Comparison of ENCODE assay signal across 29 cellular contexts in genomic region chr1:17663646-17664045, GRCh38.
"Had no signal": no experiment of that assay in that cellular context is flagged by ENCODE, and none has a peak within 500 bp of the region (broad histone marks: within the 10 kb centered on the region; RNA-seq: fewer than 3 reads in every experiment).

No MANE protein-coding gene starts in this region.

- H3K4me1 ChIP-seq: adrenal gland, Peyer's patch, SJSA1 had no signal

- H3K4me3 ChIP-seq: adrenal gland, MG63, Peyer's patch, SJSA1 had no signal

- H3K9me3 ChIP-seq: adrenal gland, MG63, Peyer's patch, SJSA1 had no signal

- ATAC-seq: activated CD8-positive, alpha-beta T cell treated with anti-CD3 and anti-CD28 coated beads, Interleukin-2, amount 10 ng/mL, durations not matched to agents 7 days and 5 days; SK-N-SH treated with all-trans-retinoic acid at 6 μM for 48 hours had no signal

- H3K4me3 Mint-ChIP-seq: activated CD8-positive, alpha-beta T cell treated with anti-CD3 and anti-CD28 coated beads, Interleukin-2, amount 10 ng/mL, durations not matched to agents 7 days and 5 days; activated naive CD8-positive, alpha-beta T cell treated with anti-CD3 and anti-CD28 coated beads, Interleukin-2, amount 10 ng/mL, durations not matched to agents 7 days and 5 days had no signal

- DNase-seq: activated CD4-positive, alpha-beta T cell treated with anti-CD3 and anti-CD28 coated beads for 48 hours; activated CD4-positive, alpha-beta T cell treated with anti-CD3 and anti-CD28 coated beads, Interleukin-2, amount 50 U/mL, for 4 hours; activated CD4-positive, CD25-positive, alpha-beta regulatory T cell treated with anti-CD3 and anti-CD28 coated beads, Interleukin-2, amount 50 U/mL, for 72 hours; activated CD8-positive, alpha-beta memory T cell treated with anti-CD3 and anti-CD28 coated beads, Interleukin-2, amount 50 U/mL, for 48 hours; activated CD8-positive, alpha-beta T cell treated with anti-CD3 and anti-CD28 coated beads, Interleukin-2, amount 10 ng/mL, durations not matched to agents 7 days and 5 days; activated naive CD4-positive, alpha-beta T cell treated with anti-CD3 and anti-CD28 coated beads, Interleukin-2, amount 50 U/mL, for 16 hours; activated naive CD8-positive, alpha-beta T cell treated with anti-CD3 and anti-CD28 coated beads, Interleukin-2, amount 10 ng/mL, durations not matched to agents 7 days and 5 days; activated T-cell treated with anti-CD3 and anti-CD28 coated beads, Interleukin-2, amount 50 U/mL, for 1 hour; adrenal gland; anterior cingulate cortex; caudate nucleus; KG1; MG63; MV-4-11; NCI-H1105; NCI-H1436; NCI-H1694 treated with DMSO at 0.1 percent for 48 hours; NCI-H2029 treated with DMSO at 0.1 percent for 48 hours; NCI-H2227 treated with DMSO at 0.1 percent for 48 hours; NCI-H446 treated with DMSO at 0.1 percent for 48 hours; NCI-H524 treated with DMSO at 0.1 percent for 48 hours; NCI-H774; NK-92 treated with Interleukin-12 subunit alpha and Interleukin-12 subunit beta, amount 100 ng/mL, for 24 hours; Peyer's patch; SHP77; SW 1271 had no signal

- H3K4me1 Mint-ChIP-seq: activated naive CD8-positive, alpha-beta T cell treated with anti-CD3 and anti-CD28 coated beads, Interleukin-2, amount 10 ng/mL, durations not matched to agents 7 days and 5 days had no signal

- H3K27me3 Mint-ChIP-seq: activated naive CD8-positive, alpha-beta T cell treated with anti-CD3 and anti-CD28 coated beads, Interleukin-2, amount 10 ng/mL, durations not matched to agents 7 days and 5 days had no signal

- H3K9me3 Mint-ChIP-seq: activated naive CD8-positive, alpha-beta T cell treated with anti-CD3 and anti-CD28 coated beads, Interleukin-2, amount 10 ng/mL, durations not matched to agents 7 days and 5 days had no signal

- H3K27ac ChIP-seq: adrenal gland, Peyer's patch, RWPE1, SJSA1 had no signal

- H3K27ac Mint-ChIP-seq: activated CD8-positive, alpha-beta T cell treated with anti-CD3 and anti-CD28 coated beads, Interleukin-2, amount 10 ng/mL, durations not matched to agents 7 days and 5 days; activated naive CD8-positive, alpha-beta T cell treated with anti-CD3 and anti-CD28 coated beads, Interleukin-2, amount 10 ng/mL, durations not matched to agents 7 days and 5 days had no signal

- H3K27me3 ChIP-seq: adrenal gland, MG63, Peyer's patch, SJSA1 had no signal

- H3K36me3 Mint-ChIP-seq: activated naive CD8-positive, alpha-beta T cell treated with anti-CD3 and anti-CD28 coated beads, Interleukin-2, amount 10 ng/mL, durations not matched to agents 7 days and 5 days had no signal
